In the genomic region with DNA sequence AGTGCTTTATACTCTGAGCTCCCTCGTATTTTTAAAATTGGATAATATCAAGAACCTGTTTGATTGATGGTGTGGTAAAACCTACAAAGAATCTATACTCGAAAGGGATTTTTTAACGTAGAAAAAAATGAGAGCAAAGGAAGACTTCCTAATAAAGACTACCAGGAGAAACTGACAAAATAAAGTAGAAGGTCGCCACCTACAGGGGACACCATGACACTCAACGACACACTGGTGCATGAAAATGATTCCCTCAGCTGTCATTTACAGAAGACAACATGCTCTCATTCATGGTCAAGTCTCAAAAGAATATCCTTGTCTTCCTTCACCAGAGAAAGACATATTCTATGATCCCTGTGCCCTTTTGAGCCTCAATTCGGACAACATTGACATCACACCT, we compare ENCODE assay signal across 8 cellular contexts. TPM values are rescaled to one million over a fixed set of nuclear protein-coding genes. Genes with fewer than 3 reads are reported as not detected.
DNase-seq lines count a peak whose midpoint lies in the region; ATAC-seq, FAIRE-seq and TF ChIP-seq lines count a peak whose summit lies in the region.

No MANE protein-coding gene starts in this region.

- no peaks in the 10 kb centered on the region; the same call in 1 of the 2 replicates for H3K4me1 ChIP-seq in DOHH2 (ENCODE audit: control insufficient read depth, low read length)
- no peaks in the 10 kb centered on the region for H3K4me1 ChIP-seq in SJCRH30
- no peaks in the 10 kb centered on the region for H3K4me1 ChIP-seq in mammary epithelial cell (ENCODE audit: insufficient read depth, low read length)
- H3K4me1 ChIP-seq in thyroid gland = no peaks in the 10 kb centered on the region

- dilution Hi-C loops in mammary epithelial cell (cut with HindIII; ENCODE audit: low sequenced_read_pairs) = no loop called here

- in situ Hi-C loops in mammary epithelial cell (cut with MboI; ENCODE audit: low sequenced_read_pairs in 2 of 2) = loop anchor here (5.0 to 25.0 kb wide), 2 partner anchors 77 to 222 kb away; no protein-coding TSS in a partner anchor

- H3K4me3 ChIP-seq in DOHH2 (ENCODE audit: low read length) = no peak overlapping the region
- H3K4me3 ChIP-seq in SJCRH30 = no peak overlapping the region
- no peak overlapping the region for H3K4me3 ChIP-seq in mammary epithelial cell (replicated peaks in 1 of 3; ENCODE audit: insufficient read depth in 1 of 3, low read depth in 2 of 3, low read length in 3 of 3)
- no peak overlapping the region for H3K4me3 ChIP-seq in thyroid gland (replicated peaks in 1 of 3)

- H3K4me2 ChIP-seq in DOHH2 (ENCODE audit: low read length) = no peak overlapping the region
- peak overlapping the region; percentile 23 for H3K4me2 ChIP-seq in mammary epithelial cell (ENCODE audit: insufficient read depth, low read depth, low read length)

- intact Hi-C loops in mammary epithelial cell (cut with micrococcal nuclease) = loop anchor here (1.0 to 5.0 kb wide), 5 partner anchors 42 to 393 kb away; no protein-coding TSS in a partner anchor
- intact Hi-C loops in thyroid gland (cut with DNase I) = no loop called here

- ATAC-seq in left lobe of liver (peak; percentile 72), GM21825 (IDR thresholded peaks at IDR 0.05; ENCODE audit: unreplicated experiment) (no peak)

- H3F3A ChIP-seq in DOHH2 (ENCODE audit: control insufficient read depth, insufficient read depth) = no peaks in the 10 kb centered on the region

- H3K9me3 ChIP-seq in DOHH2 (ENCODE audit: control insufficient read depth, insufficient read depth, low read length) = no peaks in the 10 kb centered on the region
- no peaks in the 10 kb centered on the region for H3K9me3 ChIP-seq in SJCRH30 (replicated peaks)
- no peaks in the 10 kb centered on the region for H3K9me3 ChIP-seq in mammary epithelial cell (replicated peaks; ENCODE audit: insufficient read depth, low read length)
- H3K9me3 ChIP-seq in thyroid gland = no peaks in the 10 kb centered on the region

- TF ChIP-seq POLR2A in thyroid gland (IDR thresholded peaks at IDR 0.05) = no peak

- H3K9me2 ChIP-seq in DOHH2 (replicated peaks; ENCODE audit: control insufficient read depth, low read length) = no peaks in the 10 kb centered on the region

- peaks cover 7% of the 10 kb centered on the region; the same call in 1 of the 2 replicates for H3K27me3 ChIP-seq in DOHH2 (ENCODE audit: control insufficient read depth, low read length)
- no peaks in the 10 kb centered on the region for H3K27me3 ChIP-seq in SJCRH30
- H3K27me3 ChIP-seq in mammary epithelial cell (ENCODE audit: insufficient read depth, low read length) = no peaks in the 10 kb centered on the region
- no peaks in the 10 kb centered on the region for H3K27me3 ChIP-seq in thyroid gland

- CTCF ChIA-PET in mammary epithelial cell (lab: Charles Lee; ENCODE audit: low non-redundant PET) = interaction anchor here (0.5 to 0.7 kb wide), 4 partner anchors 62 to 540 kb away, joined by 4 to 5 read pairs (median 5); no protein-coding TSS in a partner anchor

- no peaks in the 10 kb centered on the region for H4K20me1 ChIP-seq in DOHH2 (ENCODE audit: control insufficient read depth, insufficient read depth, low read depth, low read length)
- H4K20me1 ChIP-seq in mammary epithelial cell (ENCODE audit: insufficient read depth, low read length) = no peaks in the 10 kb centered on the region

- no TSS peak for BruUV-seq in mammary epithelial cell (replicated peaks; lab: Mats Ljungman, UMichigan)

- peak; percentile 57 for FAIRE-seq in HTR-8/SVneo (lab: Jason Lieb, UNC)

- peak; percentile 63 for TF ChIP-seq CTCF in DOHH2 (IDR thresholded peaks at IDR 0.05; ENCODE audit: low read depth, low read length, poor library complexity, severe bottlenecking)
- peak; percentile 64 to 68 for TF ChIP-seq CTCF in mammary epithelial cell (conservative IDR thresholded peaks at IDR 0.05 in 1 of 2, IDR thresholded peaks at IDR 0.05 in 1 of 2; ENCODE audit: extremely low read depth in 1 of 2, insufficient read depth in 1 of 2, low read depth in 1 of 2, low read length in 2 of 2)
- TF ChIP-seq CTCF in thyroid gland (IDR thresholded peaks at IDR 0.05) = peak in 5 of 6 experiments; percentile 21 to 89 (median 68)

- WGBS in mammary epithelial cell (ENCODE audit: low coverage, missing lambda C conversion rate) = under 1% methylated on average over 6 of the region's 6 CpGs
- 22 to 25% methylated on average over 6 of the region's 6 CpGs for WGBS in thyroid gland, 2 donors

- H3K27ac ChIP-seq in DOHH2 (ENCODE audit: low read depth, low read length) = no peak overlapping the region
- no peak overlapping the region for H3K27ac ChIP-seq in SJCRH30
- H3K27ac ChIP-seq in mammary epithelial cell (ENCODE audit: insufficient read depth, low read depth, low read length) = no peak overlapping the region
- no peak overlapping the region for H3K27ac ChIP-seq in thyroid gland

- DNase-seq in HTR-8/SVneo (ENCODE audit: insufficient read length, low spot score) (peak; percentile 17), SJCRH30 (peak; percentile 42 to 71), mammary epithelial cell (peak; percentile 47), left lobe of liver (ENCODE audit: low spot score) (no peak), thyroid gland (peak; percentile 60 to 65)
- no peak for DNase-seq in NK-92 treated with Interleukin-12 subunit alpha and Interleukin-12 subunit beta, amount 100 ng/mL, for 24 hours (lab: John Stamatoyannopoulos, UW)

- H3K79me2 ChIP-seq in DOHH2 (ENCODE audit: control insufficient read depth, low read length) (no peaks in the 10 kb centered on the region), mammary epithelial cell (ENCODE audit: insufficient read depth, low read length) (peaks cover 56% of the 10 kb centered on the region)

- H3K9ac ChIP-seq in mammary epithelial cell (ENCODE audit: insufficient read depth, low read length) = no peak overlapping the region

- H3K36me3 ChIP-seq in DOHH2 (ENCODE audit: control insufficient read depth, low read length) (no peaks in the 10 kb centered on the region), SJCRH30 (no peaks in the 10 kb centered on the region), mammary epithelial cell (ENCODE audit: insufficient read depth, low read length) (no peaks in the 10 kb centered on the region), thyroid gland (no peaks in the 10 kb centered on the region)

- no peak overlapping the region for H2AFZ ChIP-seq in mammary epithelial cell (ENCODE audit: low read depth, low read length)

RNA-seq across cellular contexts. Expression of a gene that starts 10.1 kb away (rescaled TPM):
- total RNA-seq in SJCRH30 (2014; rRNA removed; shearing (Covaris generic)) = 4.1 and 5.3 TPM in 2 replicates
- total RNA-seq in mammary epithelial cell = 10 to 100 TPM; 28.3 to 34.7 TPM
- 17.8 TPM for polyA plus RNA-seq in mammary epithelial cell
- 114 TPM for polyA minus RNA-seq in mammary epithelial cell
- 59.8 TPM for total RNA-seq in left lobe of liver
- total RNA-seq in thyroid gland = 10 to 100 TPM in 2 of 4 donors, 1 to 10 TPM in 2; 5.0 to 13.9 (median 8.6) TPM

Comparison
In these comparisons a context has a peak if more than half of its experiments do, and no peak if none do; other contexts are left out.
1. DNase-seq: peak in HTR-8/SVneo (single experiment), SJCRH30 (2 of 2), mammary epithelial cell (single experiment) and thyroid gland (2 of 2); none in left lobe of liver (single experiment) and NK-92 treated with Interleukin-12 subunit alpha and Interleukin-12 subunit beta, amount 100 ng/mL, for 24 hours (single experiment).
2. Peak in every context shown above with its lines, with median percentiles within 50 percentile points of each other: CTCF ChIP-seq.